Comparison of ENCODE assay signal across 17 cellular contexts in the genomic region with DNA sequence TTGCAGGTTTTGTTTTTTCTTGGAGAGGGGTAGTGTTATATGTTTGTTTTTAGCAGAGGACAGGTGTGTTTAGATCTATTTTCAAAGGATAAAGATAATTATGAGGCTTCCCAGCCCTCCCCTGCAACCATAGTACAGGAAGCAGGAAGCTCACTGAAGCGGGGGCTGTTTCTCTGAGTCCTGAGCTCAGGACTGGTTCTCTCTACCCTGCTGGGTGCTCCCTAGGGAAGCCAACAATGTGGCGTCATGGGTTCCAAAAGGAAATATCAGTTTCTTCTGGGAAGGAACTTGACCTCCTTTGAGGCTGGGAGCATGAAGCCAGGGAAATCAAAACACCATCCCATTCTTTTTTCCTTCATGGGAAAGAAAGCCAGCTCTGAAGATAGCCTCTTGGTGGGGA.
DNase-seq lines count a peak whose midpoint lies in the region; ATAC-seq and TF ChIP-seq lines count a peak whose summit lies in the region.
"Had no signal": no experiment of that assay in that cellular context is flagged by ENCODE, and none has a peak within 500 bp of the region (broad histone marks: within the 10 kb centered on the region; RNA-seq: fewer than 3 reads in every experiment).

No MANE protein-coding gene starts in this region.

- TF ChIP-seq CTCF in fibroblast of mammary gland (conservative IDR thresholded peaks at IDR 0.05; ENCODE audit: control insufficient read depth, insufficient read depth, low read depth, low read length) = no peak

- H3K9me3 Mint-ChIP-seq in activated CD8-positive, alpha-beta memory T cell treated with anti-CD3 and anti-CD28 coated beads, Interleukin-2, amount 10 ng/mL, durations not matched to agents 7 days and 5 days (ENCODE audit: low read depth) = no peaks in the 10 kb centered on the region
- H3K9me3 Mint-ChIP-seq: activated CD4-positive, alpha-beta memory T cell treated with anti-CD3 and anti-CD28 coated beads for 36 hours; activated T-helper 17 cell treated with anti-CD3 and anti-CD28 coated beads, Interleukin-2, amount 50 U/mL, for 72 hours; central memory CD8-positive, alpha-beta T cell; effector memory CD8-positive, alpha-beta T cell had no signal

- H3K27me3 Mint-ChIP-seq in activated CD8-positive, alpha-beta memory T cell treated with anti-CD3 and anti-CD28 coated beads, Interleukin-2, amount 10 ng/mL, durations not matched to agents 7 days and 5 days = no peaks in the 10 kb centered on the region

- H3K4me3 Mint-ChIP-seq in activated CD8-positive, alpha-beta memory T cell treated with anti-CD3 and anti-CD28 coated beads, Interleukin-2, amount 10 ng/mL, durations not matched to agents 7 days and 5 days = no peak overlapping the region
- H3K4me3 Mint-ChIP-seq: activated CD4-positive, alpha-beta memory T cell treated with anti-CD3 and anti-CD28 coated beads for 36 hours; activated T-helper 17 cell treated with anti-CD3 and anti-CD28 coated beads, Interleukin-2, amount 50 U/mL, for 72 hours; central memory CD8-positive, alpha-beta T cell; effector memory CD8-positive, alpha-beta T cell had no signal

- H3K4me3 ChIP-seq in fibroblast of mammary gland (ENCODE audit: control insufficient read depth, low read depth, low read length) = no peak overlapping the region
- H3K4me3 ChIP-seq: MG63, mucosa of descending colon, vagina had no signal

- peak; percentile 21 for DNase-seq in activated CD8-positive, alpha-beta memory T cell treated with anti-CD3 and anti-CD28 coated beads, Interleukin-2, amount 10 ng/mL, durations not matched to agents 7 days and 5 days
- DNase-seq in activated CD8-positive, alpha-beta memory T cell treated with anti-CD3 and anti-CD28 coated beads, Interleukin-2, amount 50 U/mL, for 4 hours = no peak
- DNase-seq in NCI-H2081 treated with DMSO at 0.1 percent for 48 hours (lab: John Stamatoyannopoulos, UW) = peak; percentile 63
- DNase-seq in fibroblast of mammary gland (ENCODE audit: low read depth) = peak; percentile 33
- DNase-seq in stromal cell of bone marrow (ENCODE audit: low read depth) = peak; percentile 27
- DNase-seq: activated CD4-positive, alpha-beta memory T cell treated with anti-CD3 and anti-CD28 coated beads for 36 hours; effector memory CD8-positive, alpha-beta T cell; foreskin melanocyte; MG63; mucosa of descending colon; NCI-H187 had no signal

- peaks cover 8% of the 10 kb centered on the region for H3K4me1 Mint-ChIP-seq in activated CD8-positive, alpha-beta memory T cell treated with anti-CD3 and anti-CD28 coated beads, Interleukin-2, amount 10 ng/mL, durations not matched to agents 7 days and 5 days

- no peak for ATAC-seq in activated CD8-positive, alpha-beta memory T cell treated with anti-CD3 and anti-CD28 coated beads, Interleukin-2, amount 10 ng/mL, durations not matched to agents 7 days and 5 days
- ATAC-seq in HG02981 (IDR thresholded peaks at IDR 0.05; ENCODE audit: unreplicated experiment) (no peak), HG03039 (IDR thresholded peaks at IDR 0.05; ENCODE audit: unreplicated experiment) (no peak), GM19455 (IDR thresholded peaks at IDR 0.05; ENCODE audit: unreplicated experiment) (no peak)
- ATAC-seq: activated T-helper 17 cell treated with anti-CD3 and anti-CD28 coated beads, Interleukin-2, amount 50 U/mL, for 72 hours; effector memory CD8-positive, alpha-beta T cell; mucosa of descending colon had no signal

- CTCF ChIA-PET in activated CD8-positive, alpha-beta memory T cell treated with anti-CD3 and anti-CD28 coated beads, Interleukin-2, amount 10 ng/mL, durations not matched to agents 7 days and 5 days (lab: Charles Lee) = no interaction called here

- no peaks in the 10 kb centered on the region for H3K36me3 Mint-ChIP-seq in activated CD8-positive, alpha-beta memory T cell treated with anti-CD3 and anti-CD28 coated beads, Interleukin-2, amount 10 ng/mL, durations not matched to agents 7 days and 5 days
- H3K36me3 Mint-ChIP-seq: activated CD4-positive, alpha-beta memory T cell treated with anti-CD3 and anti-CD28 coated beads for 36 hours had no signal

- H3K27ac Mint-ChIP-seq in activated CD8-positive, alpha-beta memory T cell treated with anti-CD3 and anti-CD28 coated beads, Interleukin-2, amount 10 ng/mL, durations not matched to agents 7 days and 5 days = no peak overlapping the region
- H3K27ac Mint-ChIP-seq: activated CD4-positive, alpha-beta memory T cell treated with anti-CD3 and anti-CD28 coated beads for 36 hours; activated T-helper 17 cell treated with anti-CD3 and anti-CD28 coated beads, Interleukin-2, amount 50 U/mL, for 72 hours had no signal
